Comparison of ENCODE assay signal across 9 cellular contexts in the genomic region with DNA sequence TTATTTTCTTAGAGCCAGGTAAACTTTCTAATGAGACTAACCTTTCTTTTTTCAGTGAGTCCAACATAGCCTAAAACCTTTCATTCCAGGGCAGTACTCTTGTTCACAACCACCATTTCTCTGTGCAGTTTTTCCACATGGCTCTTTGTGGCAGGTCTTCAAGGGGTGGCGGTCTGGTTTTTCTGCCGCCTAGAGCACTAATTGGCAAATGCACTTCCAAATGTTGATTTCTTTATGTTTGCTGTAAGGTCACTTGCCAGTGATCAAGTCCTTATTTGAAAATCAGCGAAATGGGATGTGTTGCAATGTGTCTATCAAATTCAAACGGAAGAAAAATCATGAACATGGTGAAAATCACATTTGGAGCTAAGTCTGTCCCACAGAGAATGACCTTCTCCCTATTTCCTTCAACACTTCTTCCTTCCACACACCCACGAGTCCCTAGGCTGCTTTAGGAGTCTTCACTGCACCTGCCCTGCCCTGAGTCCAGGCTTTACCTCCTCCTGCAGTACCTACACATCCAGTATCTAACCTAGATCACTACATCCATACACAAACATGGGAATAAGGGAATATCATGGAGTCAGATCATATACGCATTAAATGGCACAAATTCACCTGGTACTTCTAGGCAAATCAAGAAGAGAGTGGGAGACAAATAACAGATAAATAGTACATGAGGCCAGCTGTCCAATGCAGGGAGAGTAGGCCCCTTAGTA. TPM values are rescaled to one million over a fixed set of nuclear protein-coding genes. Genes with fewer than 3 reads are reported as not detected.
DNase-seq lines count a peak whose midpoint lies in the region; ATAC-seq and TF ChIP-seq lines count a peak whose summit lies in the region.
"Had no signal": no experiment of that assay in that cellular context is flagged by ENCODE, and none has a peak within 500 bp of the region (broad histone marks: within the 10 kb centered on the region; RNA-seq: fewer than 3 reads in every experiment).

No MANE protein-coding gene starts in this region.

- peak overlapping the region; percentile 85 for H3K9ac ChIP-seq in HCT116 (ENCODE audit: low read length)

- H3K36me3 Mint-ChIP-seq in progenitor cell of endocrine pancreas (ENCODE audit: insufficient read depth), result no peaks in the 10 kb centered on the region
- H3K36me3 Mint-ChIP-seq in activated naive CD4-positive, alpha-beta T cell treated with anti-CD3 and anti-CD28 coated beads, Interleukin-2, amount 50 U/mL, for 72 hours, result no peaks in the 10 kb centered on the region

- peaks cover 33% of the 10 kb centered on the region for H3K4me1 Mint-ChIP-seq in progenitor cell of endocrine pancreas (ENCODE audit: low read depth)

- no peaks in the 10 kb centered on the region for H3K9me2 ChIP-seq in HCT116 (ENCODE audit: insufficient read depth)

- H3K27ac ChIP-seq in HCT116 (ENCODE audit: low read depth, low read length), result no peak overlapping the region
- peak overlapping the region; percentile 97 for H3K27ac ChIP-seq in Panc1 (ENCODE audit: low read length)

- RAD21 ChIA-PET in HCT116 (lab: Charles Lee; ENCODE audit: low non-redundant PET in 1 of 2, low total read pairs in 2 of 2, uncharacterized antibody in 2 of 2, unreplicated experiment in 2 of 2), result no interaction called here

- peak overlapping the region; percentile 45 for H3K27ac Mint-ChIP-seq in progenitor cell of endocrine pancreas
- H3K27ac Mint-ChIP-seq in activated naive CD4-positive, alpha-beta T cell treated with anti-CD3 and anti-CD28 coated beads, Interleukin-2, amount 50 U/mL, for 72 hours, result no peak overlapping the region

- H3K9me3 Mint-ChIP-seq in progenitor cell of endocrine pancreas (ENCODE audit: low read depth), result no peaks in the 10 kb centered on the region
- no peaks in the 10 kb centered on the region for H3K9me3 Mint-ChIP-seq in activated naive CD4-positive, alpha-beta T cell treated with anti-CD3 and anti-CD28 coated beads, Interleukin-2, amount 50 U/mL, for 72 hours

- peaks cover 8% of the 10 kb centered on the region for H3K27me3 Mint-ChIP-seq in progenitor cell of endocrine pancreas

- H2AFZ ChIP-seq in HCT116 (ENCODE audit: low read depth, low read length, poor library complexity, severe bottlenecking), result no peak overlapping the region

- TF ChIP-seq CTCF in HCT116 (IDR thresholded peaks at IDR 0.05 in 2 of 3, conservative IDR thresholded peaks at IDR 0.05 in 1 of 3; ENCODE audit: borderline replicate concordance in 1 of 3, insufficient read depth in 1 of 3, low read depth in 2 of 3, low read length in 2 of 3) (no peak), Panc1 (IDR thresholded peaks at IDR 0.05) (no peak; the same call in 1 of the 2 replicates), fibroblast of mammary gland (conservative IDR thresholded peaks at IDR 0.05; ENCODE audit: control insufficient read depth, insufficient read depth, low read depth, low read length) (no peak), progenitor cell of endocrine pancreas (IDR thresholded peaks at IDR 0.05; ENCODE audit: unreplicated experiment) (peak; percentile 19), mucosa of descending colon (IDR thresholded peaks at IDR 0.05) (no peak)

- H3K4me3 Mint-ChIP-seq in progenitor cell of endocrine pancreas (ENCODE audit: low read depth), result peak overlapping the region; percentile 99

- intact Hi-C loops in HCT116 (cut with micrococcal nuclease) (loop anchor here (10.0 kb wide), 1 partner anchor 128 kb away; no protein-coding TSS in a partner anchor), Panc1 (cut with micrococcal nuclease; ENCODE audit: unreplicated experiment) (loop anchor here (5.0 to 10.0 kb wide), 3 partner anchors 71 to 258 kb away; no protein-coding TSS in a partner anchor), mucosa of descending colon (cut with DNase I, micrococcal nuclease) (loop anchor here in 1 of 2 donors (10.0 kb wide), 1 partner anchor 158 kb away; no protein-coding TSS in a partner anchor)

- H4K20me1 ChIP-seq in HCT116 (ENCODE audit: insufficient read depth), result no peaks in the 10 kb centered on the region

- ATAC-seq in HCT116, result no peak
- ATAC-seq in Panc1, result no peak
- no peak for ATAC-seq in HG02678 (IDR thresholded peaks at IDR 0.05; ENCODE audit: unreplicated experiment)
- no peak for ATAC-seq in GM21515 (IDR thresholded peaks at IDR 0.05; ENCODE audit: unreplicated experiment)
- no peak for ATAC-seq in activated naive CD4-positive, alpha-beta T cell treated with anti-CD3 and anti-CD28 coated beads, Interleukin-2, amount 50 U/mL, for 72 hours
- no peak for ATAC-seq in mucosa of descending colon

- H3K4me2 ChIP-seq in HCT116 (ENCODE audit: low read length), result peak overlapping the region; percentile 91

- BruUV-seq in HCT116 (replicated peaks; lab: Mats Ljungman, UMichigan), result no TSS peak
- no TSS peak for BruUV-seq in Panc1 (replicated peaks; lab: Mats Ljungman, UMichigan)

- TF ChIP-seq RAD21 in HCT116 (IDR thresholded peaks at IDR 0.05; ENCODE audit: low read depth), result no peak

- H3K79me2 ChIP-seq in HCT116 (ENCODE audit: insufficient read depth, low read length), result peaks cover 71% of the 10 kb centered on the region

- TF ChIP-seq POLR2A in HCT116 (IDR thresholded peaks at IDR 0.05; ENCODE audit: borderline replicate concordance, extremely low read depth, insufficient read depth, insufficient read length), result no peak

- H3K9me3 ChIP-seq in HCT116 (ENCODE audit: control insufficient read depth in 1 of 2, insufficient read depth in 1 of 2, low read depth in 1 of 2, low read length in 2 of 2), result no peaks in the 10 kb centered on the region
- no peaks in the 10 kb centered on the region for H3K9me3 ChIP-seq in Panc1 (ENCODE audit: control insufficient read depth, insufficient read depth, low read depth, low read length)
- H3K9me3 ChIP-seq in mucosa of descending colon, result no peaks in the 10 kb centered on the region

- CTCF ChIA-PET in HCT116 (lab: Charles Lee) (no interaction called here), Panc1 (lab: Charles Lee) (no interaction called here)

- H3K4me1 ChIP-seq in HCT116 (ENCODE audit: control insufficient read depth in 1 of 2, insufficient read depth in 2 of 2, low read length in 2 of 2), result peaks cover 7 to 27% of the 10 kb centered on the region in 2 experiments; a peak in 3 of 4 replicates
- peaks cover 44% of the 10 kb centered on the region for H3K4me1 ChIP-seq in Panc1 (ENCODE audit: control insufficient read depth, insufficient read depth, low read length)
- peaks cover 21% of the 10 kb centered on the region for H3K4me1 ChIP-seq in mucosa of descending colon (ENCODE audit: low read depth)

- no peaks in the 10 kb centered on the region for H3K27me3 ChIP-seq in HCT116 (ENCODE audit: insufficient read depth, low read length)
- no peaks in the 10 kb centered on the region for H3K27me3 ChIP-seq in Panc1 (ENCODE audit: control insufficient read depth, insufficient read depth, low read length)

- H3K36me3 ChIP-seq in HCT116 (ENCODE audit: control insufficient read depth in 1 of 2, insufficient read depth in 2 of 2, low read length in 2 of 2) (no peaks in the 10 kb centered on the region), Panc1 (ENCODE audit: control insufficient read depth, insufficient read depth, low read length) (no peaks in the 10 kb centered on the region), mucosa of descending colon (ENCODE audit: low read depth) (no peaks in the 10 kb centered on the region)

- DNase-seq in HCT116 (ENCODE audit: low read depth, low spot score), result no peak
- DNase-seq in Panc1 (ENCODE audit: low read depth, low spot score), result no peak
- peak; percentile 25 for DNase-seq in fibroblast of mammary gland (ENCODE audit: low read depth)
- DNase-seq in progenitor cell of endocrine pancreas (ENCODE audit: low spot score, unreplicated experiment), result no peak
- DNase-seq in activated naive CD4-positive, alpha-beta T cell treated with anti-CD3 and anti-CD28 coated beads, Interleukin-2, amount 50 U/mL, for 72 hours (ENCODE audit: low spot score in 2 of 2), result no peak
- DNase-seq in mucosa of descending colon, result no peak
- DNase-seq: activated CD8-positive, alpha-beta memory T cell treated with anti-CD3 and anti-CD28 coated beads, Interleukin-2, amount 50 U/mL, for 48 hours had no signal

- H3K4me3 ChIP-seq in HCT116 (replicated peaks in 1 of 2; ENCODE audit: low read depth in 1 of 2, low read length in 2 of 2), result peak overlapping the region in 1 of 2 experiments; percentile 77; a peak in 2 of 4 replicates
- peak overlapping the region; percentile 83 to 95 for H3K4me3 ChIP-seq in Panc1 (ENCODE audit: low read depth in 2 of 2, low read length in 2 of 2)
- peak overlapping the region; percentile 99 for H3K4me3 ChIP-seq in fibroblast of mammary gland (ENCODE audit: control insufficient read depth, low read depth, low read length)
- H3K4me3 ChIP-seq in mucosa of descending colon, result no peak overlapping the region

- POLR2A ChIA-PET in HCT116 (lab: Charles Lee), result no interaction called here
- POLR2A ChIA-PET in Panc1 (lab: Charles Lee), result no interaction called here

- in situ Hi-C loops in Panc1 (cut with HindIII; ENCODE audit: low pct_unique_long_range_greater_than_20kb, low sequenced_read_pairs), result no loop called here

TF ChIP-seq in HCT116, 20 proteins besides CTCF, POLR2A, EP300 and RAD21 (continues in another document):
- TF ChIP-seq SP1 (IDR thresholded peaks at IDR 0.05; ENCODE audit: low read depth), result no peak
- no peak for TF ChIP-seq EGR1 (IDR thresholded peaks at IDR 0.05; ENCODE audit: low read depth)
- TF ChIP-seq, protein P1, sequence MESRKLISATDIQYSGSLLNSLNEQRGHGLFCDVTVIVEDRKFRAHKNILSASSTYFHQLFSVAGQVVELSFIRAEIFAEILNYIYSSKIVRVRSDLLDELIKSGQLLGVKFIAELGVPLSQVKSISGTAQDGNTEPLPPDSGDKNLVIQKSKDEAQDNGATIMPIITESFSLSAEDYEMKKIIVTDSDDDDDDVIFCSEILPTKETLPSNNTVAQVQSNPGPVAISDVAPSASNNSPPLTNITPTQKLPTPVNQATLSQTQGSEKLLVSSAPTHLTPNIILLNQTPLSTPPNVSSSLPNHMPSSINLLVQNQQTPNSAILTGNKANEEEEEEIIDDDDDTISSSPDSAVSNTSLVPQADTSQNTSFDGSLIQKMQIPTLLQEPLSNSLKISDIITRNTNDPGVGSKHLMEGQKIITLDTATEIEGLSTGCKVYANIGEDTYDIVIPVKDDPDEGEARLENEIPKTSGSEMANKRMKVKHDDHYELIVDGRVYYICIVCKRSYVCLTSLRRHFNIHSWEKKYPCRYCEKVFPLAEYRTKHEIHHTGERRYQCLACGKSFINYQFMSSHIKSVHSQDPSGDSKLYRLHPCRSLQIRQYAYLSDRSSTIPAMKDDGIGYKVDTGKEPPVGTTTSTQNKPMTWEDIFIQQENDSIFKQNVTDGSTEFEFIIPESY (IDR thresholded peaks at IDR 0.05; ENCODE audit: extremely low read depth, insufficient replicate concordance, low read length), result no peak
- no peak for TF ChIP-seq EZH2phosphoT487 (IDR thresholded peaks at IDR 0.05; ENCODE audit: borderline replicate concordance)

RNA-seq across cellular contexts. Expression of a gene that starts 1.9 kb away (rescaled TPM):
- 16.6 TPM for total RNA-seq in HCT116 (2021; ENCODE audit: unreplicated experiment)
- 3.8 and 3.9 TPM in 2 replicates for polyA plus RNA-seq in HCT116 (2012)
- 26.8 TPM for total RNA-seq in Panc1 (2021; ENCODE audit: unreplicated experiment)
- 10.4 TPM for polyA plus RNA-seq in Panc1 (2012; ENCODE audit: insufficient read length)
- 17.8 and 23.1 TPM in 2 replicates for total RNA-seq in progenitor cell of endocrine pancreas
- under 1 TPM in 1 of 2 donors, not detected in 1; 0.25 TPM for total RNA-seq in activated naive CD4-positive, alpha-beta T cell treated with anti-CD3 and anti-CD28 coated beads, Interleukin-2, amount 50 U/mL, for 72 hours
- total RNA-seq in mucosa of descending colon, result 10 to 100 TPM; 12.2 to 23.9 (median 15.9) TPM

Comparison
In these comparisons a context has a peak if more than half of its experiments do, and no peak if none do; other contexts are left out.
1. RNA of a gene that starts 1.9 kb away (total RNA-seq): 26.8 TPM in Panc1 (single experiment), 17.8 to 23.1 TPM in progenitor cell of endocrine pancreas, 16.6 TPM in HCT116 (single experiment) and 12.2 to 23.9 TPM in mucosa of descending colon; 0.25 TPM in activated naive CD4-positive, alpha-beta T cell treated with anti-CD3 and anti-CD28 coated beads, Interleukin-2, amount 50 U/mL, for 72 hours; every median in the first group is over 10 times any median in the second.